ENCODE assay signal across 8 cellular contexts in the genomic region with DNA sequence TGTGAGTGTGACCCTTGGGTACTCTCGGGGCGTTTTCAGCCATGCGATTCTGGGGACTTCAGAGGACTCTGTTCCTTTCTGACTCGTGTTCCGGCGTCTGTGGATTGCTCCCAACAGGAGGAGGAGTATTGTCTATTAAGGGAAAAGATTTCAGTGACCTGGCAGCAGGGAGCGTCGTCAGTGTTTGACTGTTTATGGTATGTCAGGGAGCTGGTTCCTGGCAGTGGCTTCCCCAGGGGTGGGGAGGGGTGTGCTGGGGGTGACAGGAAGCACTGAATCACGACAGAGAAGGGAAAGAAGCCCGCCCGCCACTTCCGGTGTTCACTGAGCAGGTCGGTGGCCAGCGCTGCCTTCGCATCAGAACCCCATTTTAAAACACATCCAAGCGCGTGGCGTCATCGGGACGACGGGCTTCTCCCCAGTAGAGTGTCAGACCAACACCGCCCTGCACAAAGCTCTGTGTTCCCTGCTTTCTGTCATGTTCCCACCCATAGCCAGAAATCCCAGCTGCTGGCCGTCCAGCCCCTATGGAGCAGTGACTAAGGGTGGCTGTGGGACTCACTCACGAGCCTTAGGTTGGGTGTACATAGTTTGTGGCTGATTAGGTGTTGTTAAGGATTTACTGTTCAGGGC. TPM values are rescaled to one million over a fixed set of nuclear protein-coding genes. Genes with fewer than 3 reads are reported as not detected.
DNase-seq lines count a peak whose midpoint lies in the region; ATAC-seq, FAIRE-seq and TF ChIP-seq lines count a peak whose summit lies in the region.

No MANE protein-coding gene starts in this region.

- H3K4me1 Mint-ChIP-seq in T-helper 1 cell treated with Interleukin-12 subunit alpha and Interleukin-12 subunit beta and Interleukin-4 antibody, amounts not matched to agents 30 μg/mL and 1 μg/mL, for 36 hours (ENCODE audit: low read depth) = peaks cover 23% of the 10 kb centered on the region
- H3K4me1 Mint-ChIP-seq in memory B cell = peaks cover 8% of the 10 kb centered on the region

- RAD21 ChIA-PET in GM12878 (lab: Charles Lee; ENCODE audit: unreplicated experiment) = no interaction called here

- H3K27me3 ChIP-seq in GM12878 (replicated peaks in 1 of 2; ENCODE audit: control insufficient read depth in 2 of 2, insufficient read depth in 2 of 2, low read length in 1 of 2) = no peaks in the 10 kb centered on the region

- POLR2A ChIA-PET in GM12878 (lab: Charles Lee) = no interaction called here

- 43% methylated on average over 24 of the region's 24 CpGs for WGBS in GM12878 (ENCODE audit: insufficient coverage, insufficient replicate concordance, low lambda C conversion rate, missing lambda C conversion rate)

- no peaks in the 10 kb centered on the region for H3K79me2 ChIP-seq in GM12878 (ENCODE audit: control insufficient read depth, insufficient read depth, low read length)

- H3K36me3 Mint-ChIP-seq in T-helper 1 cell treated with Interleukin-12 subunit alpha and Interleukin-12 subunit beta and Interleukin-4 antibody, amounts not matched to agents 30 μg/mL and 1 μg/mL, for 36 hours (ENCODE audit: low read depth) = peaks cover 2% of the 10 kb centered on the region
- H3K36me3 Mint-ChIP-seq in memory B cell = no peaks in the 10 kb centered on the region

- TF ChIP-seq EP300 in GM12878 (IDR thresholded peaks at IDR 0.05; ENCODE audit: borderline replicate concordance in 1 of 2, control insufficient read depth in 1 of 2, low read depth in 2 of 2, low read length in 2 of 2) = no peak

- no TSS peak for BruUV-seq in GM12878 (replicated peaks; lab: Mats Ljungman, UMichigan)

- no peak overlapping the region for H3K9ac ChIP-seq in GM12878 (ENCODE audit: control insufficient read depth, insufficient read depth, low read length)

- no peak for TF ChIP-seq CTCF in GM12878 (IDR thresholded peaks at IDR 0.05 in 2 of 3, conservative IDR thresholded peaks at IDR 0.05 in 1 of 3; ENCODE audit: control insufficient read depth in 2 of 3, extremely low read depth in 1 of 3, insufficient read depth in 1 of 3, low read depth in 3 of 3, low read length in 3 of 3)

- no peaks in the 10 kb centered on the region for H3K9me3 Mint-ChIP-seq in T-helper 1 cell treated with Interleukin-12 subunit alpha and Interleukin-12 subunit beta and Interleukin-4 antibody, amounts not matched to agents 30 μg/mL and 1 μg/mL, for 36 hours
- H3K9me3 Mint-ChIP-seq in memory B cell = peaks cover 6% of the 10 kb centered on the region

- peak overlapping the region; percentile 63 for H2AFZ ChIP-seq in GM12878 (ENCODE audit: control insufficient read depth, low read depth, low read length)

- CTCF ChIA-PET in GM12878 (lab: Yijun Ruan, JAX) = no interaction called here

- no peak overlapping the region for H3K4me3 ChIP-seq in GM12878

- DNase-seq in GM19238 (ENCODE audit: insufficient read length, low spot score) (peak; percentile 32), GM12878 (ENCODE audit: low read depth, low spot score) (no peak), memory B cell (ENCODE audit: low spot score in 2 of 2) (no peak), SHP77 (lab: John Stamatoyannopoulos, UW) (no peak), OCI-M1 (lab: John Stamatoyannopoulos, UW) (no peak), NCI-H774 (lab: John Stamatoyannopoulos, UW) (no peak)
- peak; percentile 14 for DNase-seq in stimulated activated CD8-positive, alpha-beta memory T cell treated with anti-CD3 and anti-CD28 coated beads, Interleukin-15, amount 100 ng/mL, for 1 hour (ENCODE audit: low read depth)

- no peak for TF ChIP-seq RAD21 in GM12878 (IDR thresholded peaks at IDR 0.05; ENCODE audit: insufficient read depth, low read depth, low read length)

- TF ChIP-seq POLR2A in GM12878 (IDR thresholded peaks at IDR 0.05; ENCODE audit: low read depth, low read length) = no peak

- peak overlapping the region; percentile 66 for H3K27ac Mint-ChIP-seq in T-helper 1 cell treated with Interleukin-12 subunit alpha and Interleukin-12 subunit beta and Interleukin-4 antibody, amounts not matched to agents 30 μg/mL and 1 μg/mL, for 36 hours
- H3K27ac Mint-ChIP-seq in memory B cell = peak overlapping the region; percentile 5

- SMC1A ChIA-PET in GM12878 (lab: Charles Lee; ENCODE audit: uncharacterized antibody, unreplicated experiment) = interaction anchor here (1.4 kb wide), 2 partner anchors 14 to 103 kb away, joined by 3 to 4 read pairs; no protein-coding TSS in a partner anchor

- in situ Hi-C loops in GM12878 (cut with MboI) = no loop called here

- FAIRE-seq in GM12878 (lab: Jason Lieb, UNC) = no peak

- H3K27ac ChIP-seq in GM12878 (ENCODE audit: control insufficient read depth, insufficient read depth) = no peak overlapping the region

- no peaks in the 10 kb centered on the region for H4K20me1 ChIP-seq in GM12878 (ENCODE audit: control insufficient read depth, insufficient read depth)

- peak overlapping the region; percentile 47 for H3K4me2 ChIP-seq in GM12878 (ENCODE audit: control insufficient read depth, insufficient read depth)

- H3K36me3 ChIP-seq in GM12878 (ENCODE audit: control insufficient read depth in 2 of 2, insufficient read depth in 2 of 2, low read length in 1 of 2) = no peaks in the 10 kb centered on the region

- intact Hi-C loops in GM12878 (cut with micrococcal nuclease; ENCODE audit: unreplicated experiment) = no loop called here

- H3K27me3 Mint-ChIP-seq in T-helper 1 cell treated with Interleukin-12 subunit alpha and Interleukin-12 subunit beta and Interleukin-4 antibody, amounts not matched to agents 30 μg/mL and 1 μg/mL, for 36 hours (ENCODE audit: low read depth) = peaks cover 37% of the 10 kb centered on the region
- H3K27me3 Mint-ChIP-seq in memory B cell = peaks cover 4% of the 10 kb centered on the region

- peak; percentile 61 for ATAC-seq in GM12878
- ATAC-seq in memory B cell (ENCODE audit: low read depth) = peak; percentile 42

- H3K4me3 Mint-ChIP-seq in T-helper 1 cell treated with Interleukin-12 subunit alpha and Interleukin-12 subunit beta and Interleukin-4 antibody, amounts not matched to agents 30 μg/mL and 1 μg/mL, for 36 hours = peak overlapping the region; percentile 52
- H3K4me3 Mint-ChIP-seq in memory B cell = peak overlapping the region; percentile 65

- H3K4me1 ChIP-seq in GM12878 (ENCODE audit: control insufficient read depth, insufficient read depth, low read length) = peaks cover 5% of the 10 kb centered on the region

- H3K9me3 ChIP-seq in GM12878 (replicated peaks; ENCODE audit: control insufficient read depth, insufficient read depth, low read length) = no peaks in the 10 kb centered on the region; the same call in 2 of the 3 replicates

TF ChIP-seq in GM12878, 131 proteins besides CTCF, POLR2A, EP300 and RAD21 (continues in another document):
- TF ChIP-seq MXI1 (IDR thresholded peaks at IDR 0.05; ENCODE audit: low read depth, low read length) = no peak
- TF ChIP-seq, protein P1, sequence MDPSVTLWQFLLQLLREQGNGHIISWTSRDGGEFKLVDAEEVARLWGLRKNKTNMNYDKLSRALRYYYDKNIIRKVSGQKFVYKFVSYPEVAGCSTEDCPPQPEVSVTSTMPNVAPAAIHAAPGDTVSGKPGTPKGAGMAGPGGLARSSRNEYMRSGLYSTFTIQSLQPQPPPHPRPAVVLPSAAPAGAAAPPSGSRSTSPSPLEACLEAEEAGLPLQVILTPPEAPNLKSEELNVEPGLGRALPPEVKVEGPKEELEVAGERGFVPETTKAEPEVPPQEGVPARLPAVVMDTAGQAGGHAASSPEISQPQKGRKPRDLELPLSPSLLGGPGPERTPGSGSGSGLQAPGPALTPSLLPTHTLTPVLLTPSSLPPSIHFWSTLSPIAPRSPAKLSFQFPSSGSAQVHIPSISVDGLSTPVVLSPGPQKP (IDR thresholded peaks at IDR 0.05; ENCODE audit: low read depth, low read length) = no peak
- 0 out of 2 replicates have a peak, but pooled peaks have one; percentile 10 for TF ChIP-seq YY1 (IDR thresholded peaks at IDR 0.05; ENCODE audit: low read depth, low read length)
- TF ChIP-seq ZNF207 (IDR thresholded peaks at IDR 0.05; ENCODE audit: borderline replicate concordance) = no peak
- TF ChIP-seq GABPA (IDR thresholded peaks at IDR 0.05; ENCODE audit: low read depth) = 0 out of 2 replicates have a peak, but pooled peaks have one; percentile 17

RNA-seq across cellular contexts. Expression of gene COL4A2, which starts 33.8 kb away (rescaled TPM):
- 1.3 TPM in 2 replicates for total RNA-seq in GM12878 (2013; cell fraction: nucleolus; rRNA removed)
- total RNA-seq in GM12878 (2014; rRNA removed) = 0.11 and 0.96 TPM in 2 replicates
- total RNA-seq in GM12878 (2014; rRNA removed; fragmentation: Illumina TruSeq; extraction: Trizol) = 0.14 and 0.18 TPM in 2 replicates
- 0.80 and 1.6 TPM in 2 replicates for total RNA-seq in GM12878 (2021)
- polyA plus RNA-seq in GM12878 (2011; ENCODE audit: low read depth) = not detected
- 0.16 and 0.20 TPM in 2 replicates for polyA plus RNA-seq in GM12878 (2011; rRNA removed)
- polyA plus RNA-seq in GM12878 (2011; cell fraction: cytosol; rRNA removed) = 0.18 and 0.40 TPM in 2 replicates
- 1.1 and 1.4 TPM in 2 replicates for polyA plus RNA-seq in GM12878 (2011; cell fraction: nucleus; rRNA removed)
- 0.28 and 0.39 TPM in 2 replicates for polyA plus RNA-seq in GM12878 (2012)
- 0.41 TPM in 1 of 2 replicates, not detected in the other for polyA plus RNA-seq in GM12878 (2014; fragmentation: Illumina TruSeq; extraction: Trizol)
- not detected for polyA plus RNA-seq in GM12878 (2014; fragmentation: Nextera tagmentation; extraction: Ambion mirVana)
- 0.27 TPM in 1 of 2 replicates, not detected in the other for polyA plus RNA-seq in GM12878 (2014; rRNA removed)
- polyA plus RNA-seq in GM12878 (2016; fragmentation: Nextera tagmentation; extraction: Ambion mirVana) = 1 to 10 TPM in 1 of 2 experiments, under 1 TPM in 1; 0.62 to 1.1 TPM
- 0.31 and 0.37 TPM in 2 replicates for polyA minus RNA-seq in GM12878 (2011; rRNA and poly(A)+ RNA removed)
- polyA minus RNA-seq in GM12878 (2011; cell fraction: cytosol; rRNA and poly(A)+ RNA removed) = not detected in 2 replicates
- 0.36 and 1.1 TPM in 2 replicates for polyA minus RNA-seq in GM12878 (2011; cell fraction: nucleus; rRNA and poly(A)+ RNA removed)

RNA-seq across cellular contexts. Expression of gene COL4A1, which starts 34.0 kb away (rescaled TPM):
- not detected in 2 replicates for total RNA-seq in GM12878 (2013; cell fraction: nucleolus; rRNA removed)
- total RNA-seq in GM12878 (2014; rRNA removed) (not detected in 2 replicates), GM12878 (2014; rRNA removed; fragmentation: Illumina TruSeq; extraction: Trizol) (not detected in 2 replicates), GM12878 (2021) (0.31 and 0.48 TPM in 2 replicates)
- not detected for polyA plus RNA-seq in GM12878 (2011; ENCODE audit: low read depth)
- polyA plus RNA-seq in GM12878 (2011; rRNA removed) (0.11 TPM in 1 of 2 replicates, not detected in the other), GM12878 (2014; fragmentation: Illumina TruSeq; extraction: Trizol) (not detected in 2 replicates), GM12878 (2014; fragmentation: Nextera tagmentation; extraction: Ambion mirVana) (not detected), GM12878 (2014; rRNA removed) (not detected in 2 replicates), GM12878 (2016; fragmentation: Nextera tagmentation; extraction: Ambion mirVana) (under 1 TPM; 0.07 to 0.15 TPM)
- 0.07 and 0.13 TPM in 2 replicates for polyA plus RNA-seq in GM12878 (2011; cell fraction: cytosol; rRNA removed)
- polyA plus RNA-seq in GM12878 (2011; cell fraction: nucleus; rRNA removed) = 0.16 and 0.56 TPM in 2 replicates
- polyA plus RNA-seq in GM12878 (2012) = 0.08 TPM in 1 of 2 replicates, not detected in the other
- polyA minus RNA-seq in GM12878 (2011; rRNA and poly(A)+ RNA removed) = 0.22 TPM in 1 of 2 replicates, not detected in the other
- polyA minus RNA-seq in GM12878 (2011; cell fraction: cytosol; rRNA and poly(A)+ RNA removed) = not detected in 2 replicates
- 0.38 TPM in 1 of 2 replicates, not detected in the other for polyA minus RNA-seq in GM12878 (2011; cell fraction: nucleus; rRNA and poly(A)+ RNA removed)

Comparison
In these comparisons a context has a peak if more than half of its experiments do, and no peak if none do; other contexts are left out.
1. DNase-seq: peak in GM19238 (single experiment) and stimulated activated CD8-positive, alpha-beta memory T cell treated with anti-CD3 and anti-CD28 coated beads, Interleukin-15, amount 100 ng/mL, for 1 hour (single experiment); none in GM12878 (single experiment), memory B cell (0 of 2), SHP77 (0 of 2), OCI-M1 (single experiment) and NCI-H774 (single experiment).